ENCODE assay signal across 8 cellular contexts in genomic region chr5:91499943-91500531, GRCh38.
DNase-seq lines count a peak whose midpoint lies in the region; ATAC-seq and TF ChIP-seq lines count a peak whose summit lies in the region.

No MANE protein-coding gene starts in this region.

- no peak for DNase-seq in right atrium auricular region (ENCODE audit: low spot score)
- DNase-seq in Right ventricle myocardium superior = no peak
- DNase-seq in NCI-H446 treated with DMSO at 0.1 percent for 48 hours (lab: John Stamatoyannopoulos, UW) = peak; percentile 36
- DNase-seq in T47D (ENCODE audit: low read depth in 1 of 2, low spot score in 1 of 2) = peak; percentile 16 to 62
- DNase-seq in lower lobe of right lung = no peak
- DNase-seq in activated CD4-positive, alpha-beta memory T cell treated with anti-CD3 and anti-CD28 coated beads, Interleukin-2, amount 10 ng/mL, durations not matched to agents 7 days and 5 days = no peak

- H3K4me3 ChIP-seq in right atrium auricular region (no peak overlapping the region), lower lobe of right lung (no peak overlapping the region)

- peaks cover 2% of the 10 kb centered on the region for H3K27me3 Mint-ChIP-seq in activated CD4-positive, alpha-beta memory T cell treated with anti-CD3 and anti-CD28 coated beads, Interleukin-2, amount 10 ng/mL, durations not matched to agents 7 days and 5 days

- H3K27me3 ChIP-seq in right atrium auricular region = no peaks in the 10 kb centered on the region
- no peaks in the 10 kb centered on the region for H3K27me3 ChIP-seq in lower lobe of right lung (ENCODE audit: low read depth)

- H3K9me3 ChIP-seq in right atrium auricular region (no peaks in the 10 kb centered on the region), lower lobe of right lung (no peaks in the 10 kb centered on the region)

- H3K36me3 ChIP-seq in right atrium auricular region (no peaks in the 10 kb centered on the region), lower lobe of right lung (no peaks in the 10 kb centered on the region)

- CTCF ChIA-PET in activated CD4-positive, alpha-beta memory T cell treated with anti-CD3 and anti-CD28 coated beads, Interleukin-2, amount 10 ng/mL, durations not matched to agents 7 days and 5 days (lab: Charles Lee) = interaction anchor here (1.6 to 1.7 kb wide), 3 partner anchors 9 to 142 kb away, joined by 4 to 9 read pairs (median 7); no protein-coding TSS in a partner anchor

- peak; percentile 52 to 74 for TF ChIP-seq CTCF in right atrium auricular region (IDR thresholded peaks at IDR 0.05)
- TF ChIP-seq CTCF in lower lobe of right lung (IDR thresholded peaks at IDR 0.05) = peak; percentile 63

- intact Hi-C loops in Right ventricle myocardium superior (cut with DNase I) (no loop called here), lower lobe of right lung (cut with DNase I) (no loop called here)

- no peak overlapping the region for H3K27ac Mint-ChIP-seq in activated CD4-positive, alpha-beta memory T cell treated with anti-CD3 and anti-CD28 coated beads, Interleukin-2, amount 10 ng/mL, durations not matched to agents 7 days and 5 days

- no peaks in the 10 kb centered on the region for H3K36me3 Mint-ChIP-seq in activated CD4-positive, alpha-beta memory T cell treated with anti-CD3 and anti-CD28 coated beads, Interleukin-2, amount 10 ng/mL, durations not matched to agents 7 days and 5 days (ENCODE audit: low read depth)

- no peak for ATAC-seq in Right ventricle myocardium superior (ENCODE audit: poor library complexity)
- peak; percentile 67 for ATAC-seq in HG02759 (IDR thresholded peaks at IDR 0.05; ENCODE audit: unreplicated experiment)
- ATAC-seq in lower lobe of right lung = peak in 1 of 2 donors; percentile 57
- ATAC-seq in activated CD4-positive, CD25-positive, alpha-beta regulatory T cell treated with anti-CD3 and anti-CD28 coated beads, Interleukin-2, amount 50 U/mL, for 24 hours = no peak

- POLR2A ChIA-PET in activated CD4-positive, alpha-beta memory T cell treated with anti-CD3 and anti-CD28 coated beads, Interleukin-2, amount 10 ng/mL, durations not matched to agents 7 days and 5 days (lab: Charles Lee) = no interaction called here

- in situ Hi-C loops in T47D (cut with HindIII; ENCODE audit: low pct_unique_long_range_greater_than_20kb, low sequenced_read_pairs) = no loop called here

- H3K27ac ChIP-seq in right atrium auricular region (no peak overlapping the region), lower lobe of right lung (no peak overlapping the region)

- H3K4me1 Mint-ChIP-seq in activated CD4-positive, alpha-beta memory T cell treated with anti-CD3 and anti-CD28 coated beads, Interleukin-2, amount 10 ng/mL, durations not matched to agents 7 days and 5 days = peaks cover 3% of the 10 kb centered on the region

- H3K4me1 ChIP-seq in right atrium auricular region (no peaks in the 10 kb centered on the region), lower lobe of right lung (no peaks in the 10 kb centered on the region)

- no peaks in the 10 kb centered on the region for H3K9me3 Mint-ChIP-seq in activated CD4-positive, alpha-beta memory T cell treated with anti-CD3 and anti-CD28 coated beads, Interleukin-2, amount 10 ng/mL, durations not matched to agents 7 days and 5 days

- no peak overlapping the region for H3K4me3 Mint-ChIP-seq in activated CD4-positive, alpha-beta memory T cell treated with anti-CD3 and anti-CD28 coated beads, Interleukin-2, amount 10 ng/mL, durations not matched to agents 7 days and 5 days

Comparison
In these comparisons a context has a peak if more than half of its experiments do, and no peak if none do; other contexts are left out.
1. DNase-seq: peak in NCI-H446 treated with DMSO at 0.1 percent for 48 hours (single experiment) and T47D (2 of 2); none in right atrium auricular region (single experiment), Right ventricle myocardium superior (single experiment), lower lobe of right lung (single experiment) and activated CD4-positive, alpha-beta memory T cell treated with anti-CD3 and anti-CD28 coated beads, Interleukin-2, amount 10 ng/mL, durations not matched to agents 7 days and 5 days (single experiment).